ENCODE assay signal across 1 cellular context in genomic region chr3:26368312-26368711, GRCh38.
TF ChIP-seq lines count a peak whose summit lies in the region.

No MANE protein-coding gene starts in this region.

TF ChIP-seq in GM23338, 12 proteins besides CTCF, POLR2A, EP300 and RAD21 (continued from another document):
- peak; percentile 37; the same call in 1 of the 2 replicates for TF ChIP-seq ZNF462 (CRISPR knock-in tag; IDR thresholded peaks at IDR 0.05)
